35 cellular contexts compared by ENCODE assay signal in genomic region chr15:74499366-74499765, GRCh38.
"Had no signal": no experiment of that assay in that cellular context is flagged by ENCODE, and none has a peak within 500 bp of the region (broad histone marks: within the 10 kb centered on the region; RNA-seq: fewer than 3 reads in every experiment).

No MANE protein-coding gene starts in this region.

- H3K27ac ChIP-seq: ascending aorta, breast epithelium, VCaP had no signal

- H3K27me3 Mint-ChIP-seq: activated CD4-positive, alpha-beta memory T cell treated with anti-CD3 and anti-CD28 coated beads, Interleukin-2, amount 10 ng/mL, durations not matched to agents 7 days and 5 days; activated CD4-positive, alpha-beta T cell treated with anti-CD3 and anti-CD28 coated beads for 36 hours; activated CD4-positive, alpha-beta T cell treated with anti-CD3 and anti-CD28 coated beads, Interleukin-2, amount 10 ng/mL, durations not matched to agents 7 days and 5 days; activated CD8-positive, alpha-beta memory T cell treated with anti-CD3 and anti-CD28 coated beads, Interleukin-2, amount 10 ng/mL, durations not matched to agents 7 days and 5 days; activated naive CD4-positive, alpha-beta T cell treated with anti-CD3 and anti-CD28 coated beads, Interleukin-2, amount 10 ng/mL, durations not matched to agents 7 days and 5 days; activated naive CD4-positive, alpha-beta T cell treated with anti-CD3 and anti-CD28 coated beads, Interleukin-2, amount 50 U/mL, for 24 hours; activated naive CD8-positive, alpha-beta T cell; activated naive CD8-positive, alpha-beta T cell treated with anti-CD3 and anti-CD28 coated beads, Interleukin-2, amount 10 ng/mL, durations not matched to agents 7 days and 5 days; activated naive CD8-positive, alpha-beta T cell treated with anti-CD3 and anti-CD28 coated beads, Interleukin-2, amount 50 U/mL, for 24 hours; activated T-cell treated with anti-CD3 and anti-CD28 coated beads, Interleukin-2, amount 50 U/mL, for 24 hours had no signal

- H3K4me1 ChIP-seq: ascending aorta, breast epithelium had no signal

- H3K9me3 ChIP-seq: ascending aorta, breast epithelium had no signal

- H3K9me3 Mint-ChIP-seq: activated CD4-positive, alpha-beta memory T cell treated with anti-CD3 and anti-CD28 coated beads, Interleukin-2, amount 10 ng/mL, durations not matched to agents 7 days and 5 days; activated CD4-positive, alpha-beta T cell treated with anti-CD3 and anti-CD28 coated beads, Interleukin-2, amount 10 ng/mL, durations not matched to agents 7 days and 5 days; activated naive CD4-positive, alpha-beta T cell treated with anti-CD3 and anti-CD28 coated beads, Interleukin-2, amount 10 ng/mL, durations not matched to agents 7 days and 5 days; activated naive CD4-positive, alpha-beta T cell treated with anti-CD3 and anti-CD28 coated beads, Interleukin-2, amount 50 U/mL, for 24 hours; activated naive CD8-positive, alpha-beta T cell treated with anti-CD3 and anti-CD28 coated beads, Interleukin-2, amount 10 ng/mL, durations not matched to agents 7 days and 5 days; activated naive CD8-positive, alpha-beta T cell treated with anti-CD3 and anti-CD28 coated beads, Interleukin-2, amount 50 U/mL, for 24 hours; activated T-cell treated with anti-CD3 and anti-CD28 coated beads, Interleukin-2, amount 50 U/mL, for 24 hours; activated T-helper 2 cell treated with anti-CD3 and anti-CD28 coated beads, Interferon-gamma antibody, Interleukin-2, Interleukin-4, amounts not matched to agents 10 μg/mL and 5 μg/mL and 100 μg/mL, durations not matched to agents 14 hours and 24 hours and 36 hours; T-helper 1 cell treated with Interleukin-12 subunit alpha and Interleukin-12 subunit beta and Interleukin-4 antibody, amounts not matched to agents 30 μg/mL and 1 μg/mL, for 36 hours; T-helper 2 cell treated with Interferon-gamma antibody and Interleukin-4, amounts not matched to agents 5 μg/mL and 100 μg/mL, for 36 hours had no signal

- H3K4me3 Mint-ChIP-seq: activated CD4-positive, alpha-beta memory T cell treated with anti-CD3 and anti-CD28 coated beads, Interleukin-2, amount 10 ng/mL, durations not matched to agents 7 days and 5 days; activated CD4-positive, alpha-beta T cell treated with anti-CD3 and anti-CD28 coated beads for 36 hours; activated CD4-positive, alpha-beta T cell treated with anti-CD3 and anti-CD28 coated beads, Interleukin-2, amount 10 ng/mL, durations not matched to agents 7 days and 5 days; activated CD8-positive, alpha-beta memory T cell treated with anti-CD3 and anti-CD28 coated beads, Interleukin-2, amount 10 ng/mL, durations not matched to agents 7 days and 5 days; activated CD8-positive, alpha-beta T cell treated with anti-CD3 and anti-CD28 coated beads, Interleukin-2, amount 10 ng/mL, durations not matched to agents 7 days and 5 days; activated naive CD4-positive, alpha-beta T cell treated with anti-CD3 and anti-CD28 coated beads, Interleukin-2, amount 10 ng/mL, durations not matched to agents 7 days and 5 days; activated naive CD4-positive, alpha-beta T cell treated with anti-CD3 and anti-CD28 coated beads, Interleukin-2, amount 50 U/mL, for 24 hours; activated naive CD8-positive, alpha-beta T cell; activated naive CD8-positive, alpha-beta T cell treated with anti-CD3 and anti-CD28 coated beads, Interleukin-2, amount 10 ng/mL, durations not matched to agents 7 days and 5 days; activated naive CD8-positive, alpha-beta T cell treated with anti-CD3 and anti-CD28 coated beads, Interleukin-2, amount 50 U/mL, for 24 hours; activated T-cell treated with anti-CD3 and anti-CD28 coated beads, Interleukin-2, amount 50 U/mL, for 24 hours; brain; T-helper 1 cell treated with Interleukin-12 subunit alpha and Interleukin-12 subunit beta and Interleukin-4 antibody, amounts not matched to agents 30 μg/mL and 1 μg/mL, for 36 hours; T-helper 2 cell treated with Interferon-gamma antibody and Interleukin-4, amounts not matched to agents 5 μg/mL and 100 μg/mL, for 36 hours had no signal

- DNase-seq: activated CD4-positive, alpha-beta memory T cell treated with anti-CD3 and anti-CD28 coated beads, Interleukin-2, amount 10 ng/mL, durations not matched to agents 7 days and 5 days; activated CD4-positive, alpha-beta T cell treated with anti-CD3 and anti-CD28 coated beads for 1 hour; activated CD4-positive, alpha-beta T cell treated with anti-CD3 and anti-CD28 coated beads for 36 hours; activated CD4-positive, alpha-beta T cell treated with anti-CD3 and anti-CD28 coated beads for 48 hours; activated CD4-positive, alpha-beta T cell treated with anti-CD3 and anti-CD28 coated beads, Interleukin-2, amount 10 ng/mL, durations not matched to agents 7 days and 5 days; activated CD4-positive, alpha-beta T cell treated with anti-CD3 and anti-CD28 coated beads, Interleukin-2, amount 50 U/mL, for 48 hours; activated CD4-positive, CD25-positive, alpha-beta regulatory T cell; activated CD8-positive, alpha-beta memory T cell treated with anti-CD3 and anti-CD28 coated beads for 24 hours; activated CD8-positive, alpha-beta memory T cell treated with anti-CD3 and anti-CD28 coated beads, Interleukin-2, amount 10 ng/mL, durations not matched to agents 7 days and 5 days; activated CD8-positive, alpha-beta memory T cell treated with anti-CD3 and anti-CD28 coated beads, Interleukin-2, amount 50 U/mL, for 48 hours; activated CD8-positive, alpha-beta T cell treated with anti-CD3 and anti-CD28 coated beads, Interleukin-2, amount 10 ng/mL, durations not matched to agents 7 days and 5 days; activated effector memory CD4-positive, alpha-beta T cell treated with Interleukin-2 at 50 U/mL for 16 hours; activated gamma-delta T cell; activated naive CD4-positive, alpha-beta T cell treated with anti-CD3 and anti-CD28 coated beads, Interleukin-2, amount 10 ng/mL, durations not matched to agents 7 days and 5 days; activated naive CD4-positive, alpha-beta T cell treated with Interleukin-2 at 50 U/mL for 16 hours; activated naive CD8-positive, alpha-beta T cell treated with anti-CD3 and anti-CD28 coated beads, Interleukin-2, amount 10 ng/mL, durations not matched to agents 7 days and 5 days; activated naive CD8-positive, alpha-beta T cell treated with anti-CD3 and anti-CD28 coated beads, Interleukin-2, amount 50 U/mL, for 24 hours; activated T-cell treated with anti-CD3 and anti-CD28 coated beads, Interleukin-2, amount 50 U/mL, for 24 hours; activated T-cell treated with anti-CD3 and anti-CD28 coated beads, Interleukin-2, amount 50 U/mL, for 48 hours; amygdala; anterior cingulate cortex; central memory CD4-positive, alpha-beta T cell; T-helper 1 cell; T-helper 2 cell; T-helper 9 cell had no signal

- H3K4me3 ChIP-seq: ascending aorta, breast epithelium had no signal

- H3K36me3 ChIP-seq: ascending aorta, breast epithelium had no signal

- H3K27me3 ChIP-seq: ascending aorta, breast epithelium had no signal

- H3K4me1 Mint-ChIP-seq: activated CD4-positive, alpha-beta memory T cell treated with anti-CD3 and anti-CD28 coated beads, Interleukin-2, amount 10 ng/mL, durations not matched to agents 7 days and 5 days; activated CD4-positive, alpha-beta T cell treated with anti-CD3 and anti-CD28 coated beads for 36 hours; activated naive CD4-positive, alpha-beta T cell treated with anti-CD3 and anti-CD28 coated beads, Interleukin-2, amount 10 ng/mL, durations not matched to agents 7 days and 5 days; activated naive CD4-positive, alpha-beta T cell treated with anti-CD3 and anti-CD28 coated beads, Interleukin-2, amount 50 U/mL, for 24 hours had no signal

- ATAC-seq: activated CD4-positive, alpha-beta T cell treated with anti-CD3 and anti-CD28 coated beads for 36 hours; activated CD4-positive, CD25-positive, alpha-beta regulatory T cell treated with anti-CD3 and anti-CD28 coated beads, Interleukin-2, amount 50 U/mL, for 24 hours; activated CD8-positive, alpha-beta memory T cell treated with anti-CD3 and anti-CD28 coated beads, Interleukin-2, amount 10 ng/mL, durations not matched to agents 7 days and 5 days; activated CD8-positive, alpha-beta T cell treated with anti-CD3 and anti-CD28 coated beads, Interleukin-2, amount 10 ng/mL, durations not matched to agents 7 days and 5 days; activated naive CD8-positive, alpha-beta T cell treated with anti-CD3 and anti-CD28 coated beads, Interleukin-2, amount 50 U/mL, for 24 hours had no signal

- H3K27ac Mint-ChIP-seq: activated CD4-positive, alpha-beta memory T cell treated with anti-CD3 and anti-CD28 coated beads, Interleukin-2, amount 10 ng/mL, durations not matched to agents 7 days and 5 days; activated CD4-positive, alpha-beta T cell treated with anti-CD3 and anti-CD28 coated beads for 36 hours; activated CD4-positive, alpha-beta T cell treated with anti-CD3 and anti-CD28 coated beads, Interleukin-2, amount 10 ng/mL, durations not matched to agents 7 days and 5 days; activated CD8-positive, alpha-beta memory T cell treated with anti-CD3 and anti-CD28 coated beads, Interleukin-2, amount 10 ng/mL, durations not matched to agents 7 days and 5 days; activated CD8-positive, alpha-beta T cell treated with anti-CD3 and anti-CD28 coated beads, Interleukin-2, amount 10 ng/mL, durations not matched to agents 7 days and 5 days; activated naive CD4-positive, alpha-beta T cell treated with anti-CD3 and anti-CD28 coated beads, Interleukin-2, amount 10 ng/mL, durations not matched to agents 7 days and 5 days; activated naive CD4-positive, alpha-beta T cell treated with anti-CD3 and anti-CD28 coated beads, Interleukin-2, amount 50 U/mL, for 24 hours; activated naive CD8-positive, alpha-beta T cell; activated naive CD8-positive, alpha-beta T cell treated with anti-CD3 and anti-CD28 coated beads, Interleukin-2, amount 10 ng/mL, durations not matched to agents 7 days and 5 days; activated naive CD8-positive, alpha-beta T cell treated with anti-CD3 and anti-CD28 coated beads, Interleukin-2, amount 50 U/mL, for 24 hours; activated T-cell treated with anti-CD3 and anti-CD28 coated beads, Interleukin-2, amount 50 U/mL, for 24 hours; activated T-helper 2 cell treated with anti-CD3 and anti-CD28 coated beads, Interferon-gamma antibody, Interleukin-2, Interleukin-4, amounts not matched to agents 10 μg/mL and 5 μg/mL and 100 μg/mL, durations not matched to agents 14 hours and 24 hours and 36 hours; brain; T-helper 1 cell treated with Interleukin-12 subunit alpha and Interleukin-12 subunit beta and Interleukin-4 antibody, amounts not matched to agents 30 μg/mL and 1 μg/mL, for 36 hours; T-helper 2 cell treated with Interferon-gamma antibody and Interleukin-4, amounts not matched to agents 5 μg/mL and 100 μg/mL, for 36 hours had no signal
